In genomic region chr11:83252941-83253340, GRCh38 we compare ENCODE assay signal across 18 cellular contexts. TPM values are rescaled to one million over a fixed set of nuclear protein-coding genes. Genes with fewer than 3 reads are reported as not detected.
A peak's percentile ranks its signal among the peaks of the same experiment; 100 is the strongest.
DNase-seq lines count a peak whose midpoint lies in the region; ATAC-seq, FAIRE-seq and TF ChIP-seq lines count a peak whose summit lies in the region.
"Had no signal": no experiment of that assay in that cellular context is flagged by ENCODE, and none has a peak within 500 bp of the region (broad histone marks: within the 10 kb centered on the region; RNA-seq: fewer than 3 reads in every experiment).

No MANE protein-coding gene starts in this region.

- H3K4me2 ChIP-seq in HepG2 (ENCODE audit: low read depth, low read length): peak overlapping the region; percentile 49
- H3K4me2 ChIP-seq: BLaER1 treated with 17β-estradiol and CSF1 and Interleukin-3, amounts not matched to agents 10 nM and 100 nM had no signal

- CTCF ChIA-PET in HepG2 (lab: Yijun Ruan, JAX; ENCODE audit: low intra/inter-chr PET ratio, low total read pairs): no interaction called here

- H3K36me3 ChIP-seq in HepG2 (replicated peaks in 1 of 2; ENCODE audit: control insufficient read depth in 1 of 2, insufficient read depth in 2 of 2, low read length in 2 of 2) (no peaks in the 10 kb centered on the region), tibial artery (peaks cover 0 to 2% (median 0%) of the 10 kb centered on the region in 3 donors)
- H3K36me3 ChIP-seq: HAP-1 had no signal

- BruUV-seq in HepG2 (replicated peaks; lab: Mats Ljungman, UMichigan): no TSS peak

- no peak for TF ChIP-seq RAD21 in HepG2 (CRISPR knock-in tag; IDR thresholded peaks at IDR 0.05)

- DNase-seq in HuH-7 (ENCODE audit: low spot score) (peak; percentile 4), T-helper 17 cell (no peak), HepG2 (ENCODE audit: low spot score) (peak; percentile 90), tibial artery (no peak), DMS 273 (lab: John Stamatoyannopoulos, UW; ENCODE audit: unreplicated experiment) (no peak), DMS153 treated with DMSO at 0.1 percent for 48 hours (lab: John Stamatoyannopoulos, UW; ENCODE audit: unreplicated experiment) (no peak)
- DNase-seq: Calu3; CD8-positive, alpha-beta T cell; DMS 273 treated with DMSO at 0.1 percent for 48 hours; GM23248 had no signal

- no peaks in the 10 kb centered on the region for H3K79me2 ChIP-seq in HepG2 (ENCODE audit: insufficient read depth, low read length)

- FAIRE-seq in HepG2 (lab: Jason Lieb, UNC): peak; percentile 85
- FAIRE-seq: G401.6, GM12892, GM18507 had no signal

- TF ChIP-seq EP300 in HepG2 (IDR thresholded peaks at IDR 0.05; ENCODE audit: low read depth in 2 of 2, low read length in 2 of 2): peak; percentile 51 to 88; a peak in 3 of 4 replicates
- TF ChIP-seq EP300 in HepG2 (CRISPR knock-in tag; IDR thresholded peaks at IDR 0.05; ENCODE audit: borderline replicate concordance): peak; percentile 40; the same call in 1 of the 2 replicates

- no peak for TF ChIP-seq POLR2A in HepG2 (IDR thresholded peaks at IDR 0.05; ENCODE audit: insufficient read depth in 1 of 2, low read depth in 2 of 2, low read length in 2 of 2)

- no peak overlapping the region for H3K9ac ChIP-seq in HepG2 (ENCODE audit: insufficient read depth, low read depth, low read length)
- H3K9ac ChIP-seq: BLaER1 treated with 17β-estradiol and CSF1 and Interleukin-3, amounts not matched to agents 10 nM and 100 nM; GM23248 had no signal

- ATAC-seq in T-helper 17 cell (no peak), HepG2 (peak; percentile 95)
- ATAC-seq: CD8-positive, alpha-beta T cell had no signal

- no peak overlapping the region for H2AFZ ChIP-seq in HepG2 (ENCODE audit: low read length)
- H2AFZ ChIP-seq: GM23248 had no signal

- intact Hi-C loops in HepG2 (cut with micrococcal nuclease; ENCODE audit: unreplicated experiment): loop anchor here (10.0 kb wide), 2 partner anchors 58 to 168 kb away; partner anchors contain the start of gene ANKRD42
- intact Hi-C loops in tibial artery (cut with DNase I; ENCODE audit: low total_unique reads): no loop called here

- POLR2A ChIA-PET in HepG2 (lab: Yijun Ruan, JAX): interaction anchor here (0.6 to 2.3 kb wide), 4 partner anchors 31 to 351 kb away, joined by 3 to 12 read pairs (median 4); partner anchors contain the start of genes CCDC90B, DDIAS and PCF11

- H3K4me1 Mint-ChIP-seq in T-helper 17 cell: peaks cover 12% of the 10 kb centered on the region

- TF ChIP-seq CTCF in HepG2 (CRISPR knock-in tag; IDR thresholded peaks at IDR 0.05) (no peak), tibial artery (IDR thresholded peaks at IDR 0.05) (no peak)

- H3K27ac ChIP-seq in HepG2 (ENCODE audit: extremely low read length, insufficient read depth, low read length) (peak overlapping the region; percentile 85), tibial artery (peak overlapping the region; percentile 50 to 66)
- H3K27ac ChIP-seq: BLaER1 treated with 17β-estradiol and CSF1 and Interleukin-3, amounts not matched to agents 10 nM and 100 nM; GM23248; HL-60 had no signal

- no peaks in the 10 kb centered on the region for H4K20me1 ChIP-seq in HepG2 (ENCODE audit: insufficient read depth, low read length)

- H3K36me3 Mint-ChIP-seq in T-helper 17 cell (ENCODE audit: low read depth): peaks cover 6% of the 10 kb centered on the region

- H3K4me3 Mint-ChIP-seq in T-helper 17 cell: no peak overlapping the region
- H3K4me3 Mint-ChIP-seq: B cell; CD8-positive, alpha-beta T cell; IgD-negative memory B cell had no signal

- in situ Hi-C loops in HepG2 (cut with HindIII; ENCODE audit: extremely low pct_ligation_motif_present, low pct_unique_long_range_greater_than_20kb): loop anchor here (10.0 kb wide), 1 partner anchor 348 kb away; the partner anchor contains the start of genes DDIAS and PRCP

- H3K4me1 ChIP-seq in HepG2 (ENCODE audit: insufficient read depth, low read length) (peaks cover 70% of the 10 kb centered on the region), tibial artery (peaks cover 0 to 61% (median 11%) of the 10 kb centered on the region in 4 donors)
- H3K4me1 ChIP-seq: BLaER1 treated with 17β-estradiol and CSF1 and Interleukin-3, amounts not matched to agents 10 nM and 100 nM; HAP-1 had no signal

- H3K9me3 ChIP-seq in T-helper 17 cell (ENCODE audit: control insufficient read depth, low read length, poor library complexity, severe bottlenecking) (no peaks in the 10 kb centered on the region), HepG2 (ENCODE audit: low read length) (no peaks in the 10 kb centered on the region), tibial artery (no peaks in the 10 kb centered on the region)
- H3K9me3 ChIP-seq: BLaER1 treated with 17β-estradiol and CSF1 and Interleukin-3, amounts not matched to agents 10 nM and 100 nM; HAP-1 had no signal

- WGBS in HepG2 (ENCODE audit: low lambda C conversion rate): 0% methylated on average over 2 of the region's 2 CpGs

- H3K4me3 ChIP-seq in HepG2 (replicated peaks in 1 of 3; ENCODE audit: insufficient read depth in 1 of 3, low read depth in 2 of 3, low read length in 3 of 3) (peak overlapping the region in 1 of 3 experiments; percentile 2; a peak in 1 of 6 replicates), tibial artery (no peak overlapping the region)
- H3K4me3 ChIP-seq: BLaER1 treated with 17β-estradiol and CSF1 and Interleukin-3, amounts not matched to agents 10 nM and 100 nM; GM23248; HAP-1 had no signal

- peak overlapping the region; percentile 34 for H3K27ac Mint-ChIP-seq in T-helper 17 cell
- H3K27ac Mint-ChIP-seq: B cell; CD8-positive, alpha-beta T cell; IgD-negative memory B cell had no signal

- H3K27me3 ChIP-seq in HepG2 (ENCODE audit: control insufficient read depth in 1 of 2, insufficient read depth in 2 of 2, low read length in 2 of 2) (no peaks in the 10 kb centered on the region), tibial artery (no peaks in the 10 kb centered on the region)
- H3K27me3 ChIP-seq: BLaER1 treated with 17β-estradiol and CSF1 and Interleukin-3, amounts not matched to agents 10 nM and 100 nM had no signal

- no peaks in the 10 kb centered on the region for H3K27me3 Mint-ChIP-seq in T-helper 17 cell
- H3K27me3 Mint-ChIP-seq: B cell, IgD-negative memory B cell had no signal

TF ChIP-seq in HepG2, 621 proteins besides CTCF, POLR2A, EP300 and RAD21 (continues in another document):
- TF ChIP-seq HHEX (CRISPR knock-in tag; IDR thresholded peaks at IDR 0.05): 0 out of 2 replicates have a peak, but pooled peaks have one; percentile 20

RNA-seq across cellular contexts. Expression of gene CCDC90B, which starts 33.2 kb away (rescaled TPM):
- total RNA-seq in T-helper 17 cell: 10 to 100 TPM; 20.6 to 21.6 TPM
- 46.1 and 56.3 TPM in 2 replicates for total RNA-seq in HepG2 (2016; rRNA removed; fragmentation: Illumina TruSeq; extraction: Trizol)
- 35.5 and 36.0 TPM in 2 replicates for total RNA-seq in HepG2 (2016; cell fraction: cytosol; rRNA removed; fragmentation: Illumina TruSeq; extraction: Trizol; ENCODE audit: low read depth)
- 45.8 and 59.6 TPM in 2 replicates for total RNA-seq in HepG2 (2016; cell fraction: insoluble cytoplasmic fraction; rRNA removed; fragmentation: Illumina TruSeq; extraction: Trizol)
- total RNA-seq in HepG2 (2016; cell fraction: membrane; rRNA removed; fragmentation: Illumina TruSeq; extraction: Trizol): 61.0 and 63.3 TPM in 2 replicates
- 29.1 and 29.5 TPM in 2 replicates for total RNA-seq in HepG2 (2016; cell fraction: nucleus; rRNA removed; fragmentation: Illumina TruSeq; extraction: Trizol)
- 15.2 and 17.1 TPM in 2 replicates for polyA plus RNA-seq in HepG2 (2011; rRNA removed)
- polyA plus RNA-seq in HepG2 (2011; cell fraction: cytosol; rRNA removed): 12.4 and 15.3 TPM in 2 replicates
- 10.5 and 14.2 TPM in 2 replicates for polyA plus RNA-seq in HepG2 (2011; cell fraction: nucleus; rRNA removed)
- polyA plus RNA-seq in HepG2 (2012): 20.7 and 28.8 TPM in 2 replicates
- 28.9 and 42.1 TPM in 2 replicates for polyA plus RNA-seq in HepG2 (2016; cell fraction: cytosol; fragmentation: Illumina TruSeq; extraction: Trizol; ENCODE audit: low read depth)
- polyA plus RNA-seq in HepG2 (2016; cell fraction: insoluble cytoplasmic fraction; fragmentation: Illumina TruSeq; extraction: Trizol; ENCODE audit: low read depth): 53.4 and 61.7 TPM in 2 replicates
- polyA plus RNA-seq in HepG2 (2016; cell fraction: membrane; fragmentation: Illumina TruSeq; extraction: Trizol; ENCODE audit: low read depth): 48.5 and 53.2 TPM in 2 replicates
- 35.9 and 38.0 TPM in 2 replicates for polyA plus RNA-seq in HepG2 (2016; cell fraction: nucleus; fragmentation: Illumina TruSeq; extraction: Trizol; ENCODE audit: insufficient read depth, low read depth)
- polyA minus RNA-seq in HepG2 (2011; rRNA and poly(A)+ RNA removed; ENCODE audit: low replicate concordance): 21.0 and 28.5 TPM in 2 replicates
- polyA minus RNA-seq in HepG2 (2011; cell fraction: cytosol; rRNA and poly(A)+ RNA removed): 13.6 and 16.4 TPM in 2 replicates
- 56.9 and 58.7 TPM in 2 replicates for polyA minus RNA-seq in HepG2 (2011; cell fraction: nucleus; rRNA and poly(A)+ RNA removed)

RNA-seq across cellular contexts. Expression of gene ANKRD42, which starts 59.4 kb away (rescaled TPM):
- total RNA-seq in T-helper 17 cell (10 to 100 TPM in 1 of 2 donors, 1 to 10 TPM in 1; 7.5 to 10.3 TPM), HepG2 (2016; rRNA removed; fragmentation: Illumina TruSeq; extraction: Trizol) (3.7 and 3.8 TPM in 2 replicates)
- 1.2 and 2.2 TPM in 2 replicates for total RNA-seq in HepG2 (2016; cell fraction: cytosol; rRNA removed; fragmentation: Illumina TruSeq; extraction: Trizol; ENCODE audit: low read depth)
- total RNA-seq in HepG2 (2016; cell fraction: insoluble cytoplasmic fraction; rRNA removed; fragmentation: Illumina TruSeq; extraction: Trizol): 2.7 and 3.8 TPM in 2 replicates
- total RNA-seq in HepG2 (2016; cell fraction: membrane; rRNA removed; fragmentation: Illumina TruSeq; extraction: Trizol): 2.2 and 2.5 TPM in 2 replicates
- total RNA-seq in HepG2 (2016; cell fraction: nucleus; rRNA removed; fragmentation: Illumina TruSeq; extraction: Trizol): 2.9 and 3.5 TPM in 2 replicates
- 2.2 and 2.4 TPM in 2 replicates for polyA plus RNA-seq in HepG2 (2011; rRNA removed)
- polyA plus RNA-seq in HepG2 (2011; cell fraction: cytosol; rRNA removed): 1.1 and 1.6 TPM in 2 replicates
- polyA plus RNA-seq in HepG2 (2011; cell fraction: nucleus; rRNA removed): 1.2 and 1.9 TPM in 2 replicates
- polyA plus RNA-seq in HepG2 (2012): 1.7 and 1.8 TPM in 2 replicates
- polyA plus RNA-seq in HepG2 (2016; cell fraction: cytosol; fragmentation: Illumina TruSeq; extraction: Trizol; ENCODE audit: low read depth): 0.21 and 0.26 TPM in 2 replicates
- polyA plus RNA-seq in HepG2 (2016; cell fraction: insoluble cytoplasmic fraction; fragmentation: Illumina TruSeq; extraction: Trizol; ENCODE audit: low read depth): 3.8 and 4.2 TPM in 2 replicates
- polyA plus RNA-seq in HepG2 (2016; cell fraction: membrane; fragmentation: Illumina TruSeq; extraction: Trizol; ENCODE audit: low read depth): 0.85 TPM in 2 replicates
- 4.0 and 4.6 TPM in 2 replicates for polyA plus RNA-seq in HepG2 (2016; cell fraction: nucleus; fragmentation: Illumina TruSeq; extraction: Trizol; ENCODE audit: insufficient read depth, low read depth)
- polyA minus RNA-seq in HepG2 (2011; rRNA and poly(A)+ RNA removed; ENCODE audit: low replicate concordance): 1.6 and 7.6 TPM in 2 replicates
- polyA minus RNA-seq in HepG2 (2011; cell fraction: cytosol; rRNA and poly(A)+ RNA removed): 1.8 and 3.0 TPM in 2 replicates
- polyA minus RNA-seq in HepG2 (2011; cell fraction: nucleus; rRNA and poly(A)+ RNA removed): 1.5 TPM in 2 replicates

Comparison
In these comparisons a context has a peak if more than half of its experiments do, and no peak if none do; other contexts are left out.
1. DNase-seq: peak in HuH-7 (single experiment) and HepG2 (single experiment); none in T-helper 17 cell (0 of 3), tibial artery (0 of 2), DMS 273 (single experiment) and DMS153 treated with DMSO at 0.1 percent for 48 hours (single experiment).